1 cellular context compared by ENCODE assay signal in the genomic region with DNA sequence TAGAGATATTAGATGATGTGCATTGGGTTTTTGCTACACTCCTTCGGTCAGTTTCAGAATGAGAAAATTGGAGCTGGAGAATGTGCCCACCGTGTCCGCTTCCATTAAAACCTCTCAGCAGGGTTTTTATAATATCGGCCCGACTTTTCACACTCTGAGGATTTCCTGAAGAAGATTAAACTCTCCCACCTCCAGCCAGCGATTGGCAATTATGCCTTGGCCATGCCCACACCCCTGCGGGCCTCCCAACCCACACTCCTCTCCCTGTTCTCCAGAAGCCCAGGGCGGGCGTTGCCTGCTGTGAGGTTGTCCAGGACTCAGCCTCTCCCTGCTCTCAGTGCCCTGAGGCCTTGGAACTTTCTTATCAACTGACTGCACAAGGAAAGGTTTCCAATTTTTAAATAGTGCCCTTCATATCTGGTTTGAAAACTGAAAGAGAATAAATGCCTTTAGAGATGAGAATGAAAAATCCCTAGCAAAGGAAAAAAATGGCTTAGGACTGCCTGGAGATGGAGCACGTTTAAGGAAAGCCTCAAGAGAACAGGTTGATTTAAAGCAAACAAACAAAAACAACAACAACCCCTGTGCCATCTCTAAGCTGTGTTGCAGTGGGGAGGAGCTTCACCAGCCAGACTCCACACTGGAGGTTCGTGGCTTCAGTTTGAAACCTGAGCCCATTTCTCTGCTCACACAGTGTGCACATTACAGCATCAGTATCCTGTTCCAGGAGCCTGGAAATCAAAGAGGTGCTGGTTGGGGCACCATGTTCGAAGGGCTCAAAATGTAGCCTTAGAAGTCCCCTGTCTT.
TF ChIP-seq lines count a peak whose summit lies in the region.

No MANE protein-coding gene starts in this region.

TF ChIP-seq in HEK293, 187 proteins besides CTCF, POLR2A, EP300 and RAD21 (continued from another document):
- TF ChIP-seq PRDM10 (tag by site-specific recombination; IDR thresholded peaks at IDR 0.05) (peak; percentile 59), KLF16 (tag by site-specific recombination; IDR thresholded peaks at IDR 0.05) (no peak), MYNN (tag by site-specific recombination; IDR thresholded peaks at IDR 0.05; ENCODE audit: borderline replicate concordance) (no peak), ZNF639 (tag by site-specific recombination; IDR thresholded peaks at IDR 0.05) (no peak), FEZF1 (tag by site-specific recombination; IDR thresholded peaks at IDR 0.05) (peak; percentile 70), ZNF555 (tag by site-specific recombination; conservative IDR thresholded peaks at IDR 0.05) (no peak), ZNF670 (tag by site-specific recombination; IDR thresholded peaks at IDR 0.05; ENCODE audit: low read depth) (no peak), OVOL3 (tag by site-specific recombination; IDR thresholded peaks at IDR 0.05) (no peak), ZNF501 (tag by site-specific recombination; IDR thresholded peaks at IDR 0.05) (no peak), ZNF114 (tag by site-specific recombination; IDR thresholded peaks at IDR 0.05) (no peak), HIC1 (tag by site-specific recombination; IDR thresholded peaks at IDR 0.05) (peak; percentile 56; the same call in 1 of the 2 replicates), ZFP3 (tag by site-specific recombination; IDR thresholded peaks at IDR 0.05; ENCODE audit: low read depth) (no peak), ZFP41 (tag by site-specific recombination; IDR thresholded peaks at IDR 0.05; ENCODE audit: borderline replicate concordance) (no peak), ZBTB8A (tag by site-specific recombination; IDR thresholded peaks at IDR 0.05) (peak; percentile 48; the same call in 1 of the 2 replicates), ZNF626 (tag by site-specific recombination; IDR thresholded peaks at IDR 0.05) (no peak), REPIN1 (tag by site-specific recombination; IDR thresholded peaks at IDR 0.05; ENCODE audit: low read depth) (no peak), ZNF416 (tag by site-specific recombination; IDR thresholded peaks at IDR 0.05) (no peak)
- TF ChIP-seq, protein P1, sequence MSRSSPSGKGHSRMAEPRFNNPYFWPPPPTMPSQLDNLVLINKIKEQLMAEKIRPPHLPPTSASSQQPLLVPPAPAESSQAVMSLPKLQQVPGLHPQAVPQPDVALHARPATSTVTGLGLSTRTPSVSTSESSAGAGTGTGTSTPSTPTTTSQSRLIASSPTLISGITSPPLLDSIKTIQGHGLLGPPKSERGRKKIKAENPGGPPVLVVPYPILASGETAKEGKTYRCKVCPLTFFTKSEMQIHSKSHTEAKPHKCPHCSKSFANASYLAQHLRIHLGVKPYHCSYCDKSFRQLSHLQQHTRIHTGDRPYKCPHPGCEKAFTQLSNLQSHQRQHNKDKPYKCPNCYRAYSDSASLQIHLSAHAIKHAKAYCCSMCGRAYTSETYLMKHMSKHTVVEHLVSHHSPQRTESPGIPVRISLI (tag by site-specific recombination; IDR thresholded peaks at IDR 0.05) = no peak
